Comparison of ENCODE assay signal across 14 cellular contexts in genomic region chrX:84469226-84469625, GRCh38. TPM values are rescaled to one million over a fixed set of nuclear protein-coding genes. Genes with fewer than 3 reads are reported as not detected.
DNase-seq lines count a peak whose midpoint lies in the region; ATAC-seq and TF ChIP-seq lines count a peak whose summit lies in the region.
"Had no signal": no experiment of that assay in that cellular context is flagged by ENCODE, and none has a peak within 500 bp of the region (broad histone marks: within the 10 kb centered on the region; RNA-seq: fewer than 3 reads in every experiment).

No MANE protein-coding gene starts in this region.

- ATAC-seq in GM21717 (IDR thresholded peaks at IDR 0.05; ENCODE audit: unreplicated experiment) (no peak), HG03139 (IDR thresholded peaks at IDR 0.05; ENCODE audit: unreplicated experiment) (no peak), GM21619 (IDR thresholded peaks at IDR 0.05; ENCODE audit: unreplicated experiment) (no peak)
- ATAC-seq: mucosa of descending colon had no signal

- H3K27me3 ChIP-seq in hepatocyte = no peaks in the 10 kb centered on the region

- no peak for TF ChIP-seq CTCF in hepatocyte (IDR thresholded peaks at IDR 0.05; ENCODE audit: poor library complexity)
- no peak for TF ChIP-seq CTCF in GM13977 (IDR thresholded peaks at IDR 0.05; ENCODE audit: extremely low read depth, insufficient read depth, missing control alignments)

- no peak overlapping the region for H3K4me2 ChIP-seq in hepatocyte

- no peak overlapping the region for H3K27ac ChIP-seq in hepatocyte

- no peak overlapping the region for H3K4me3 ChIP-seq in hepatocyte
- H3K4me3 ChIP-seq: mucosa of descending colon had no signal

- no peaks in the 10 kb centered on the region for H3K4me1 ChIP-seq in hepatocyte (ENCODE audit: insufficient read depth)

- 48% methylated on average over 3 of the region's 3 CpGs for WGBS in hepatocyte (ENCODE audit: low lambda C conversion rate, missing lambda C conversion rate)

- H3K79me2 ChIP-seq in hepatocyte = no peaks in the 10 kb centered on the region

- H3K36me3 ChIP-seq in hepatocyte (replicated peaks; ENCODE audit: insufficient read depth, low read depth) = no peaks in the 10 kb centered on the region

- H3K9me3 ChIP-seq in hepatocyte (ENCODE audit: low read depth) = no peaks in the 10 kb centered on the region
- H3K9me3 ChIP-seq: mucosa of descending colon had no signal

- in situ Hi-C loops in GM13977 (cut with MboI; ENCODE audit: low pct_unique_long_range_greater_than_20kb, low sequenced_read_pairs, unreplicated experiment) = no loop called here

- H4K20me1 ChIP-seq in hepatocyte (ENCODE audit: insufficient read depth, poor library complexity, severe bottlenecking) = no peaks in the 10 kb centered on the region

- H3K9me2 ChIP-seq in hepatocyte (replicated peaks; ENCODE audit: insufficient read depth) = no peaks in the 10 kb centered on the region

- no peak overlapping the region for H2AFZ ChIP-seq in hepatocyte

- DNase-seq in COLO829 (ENCODE audit: low spot score) (peak; percentile 58), HT1080 (ENCODE audit: low read depth) (peak; percentile 51), amniotic epithelial cell (ENCODE audit: low read depth) (peak; percentile 62), hepatocyte (ENCODE audit: low spot score) (peak; percentile 26), GM13977 (ENCODE audit: low spot score) (no peak)
- DNase-seq: CD4-positive, alpha-beta memory T cell; mucosa of descending colon; NCI-H1694 treated with DMSO at 0.1 percent for 48 hours; RPMI8226; stimulated activated CD4-positive, alpha-beta T cell treated with anti-CD3 and anti-CD28 coated beads, Interleukin-4, amount 100 ng/mL, for 4 hours had no signal

RNA-seq across cellular contexts. Expression of gene HDX, which starts 33.0 kb away (rescaled TPM):
- total RNA-seq in HT1080 (2014; rRNA removed; shearing (Covaris generic)) = 3.2 and 3.8 TPM in 2 replicates
- polyA plus RNA-seq in HT1080 (2015; cell fraction: cytosol; rRNA removed) = 1.6 and 3.1 TPM in 2 replicates
- polyA plus RNA-seq in HT1080 (2015; cell fraction: nucleus; rRNA removed) = 3.7 and 4.2 TPM in 2 replicates
- 4.4 and 9.4 TPM in 2 replicates for total RNA-seq in hepatocyte
- polyA plus RNA-seq in hepatocyte = 3.4 and 4.8 TPM in 2 replicates
- total RNA-seq: HT-29 had no signal
